ENCODE assay signal across 9 cellular contexts in genomic region chr14:101813833-101814232, GRCh38. TPM values are rescaled to one million over a fixed set of nuclear protein-coding genes. Genes with fewer than 3 reads are reported as not detected.
DNase-seq lines count a peak whose midpoint lies in the region; ATAC-seq and TF ChIP-seq lines count a peak whose summit lies in the region.
"Had no signal": no experiment of that assay in that cellular context is flagged by ENCODE, and none has a peak within 500 bp of the region (broad histone marks: within the 10 kb centered on the region; RNA-seq: fewer than 3 reads in every experiment).

No MANE protein-coding gene starts in this region.

- H3K36me3 ChIP-seq in left ventricle myocardium inferior (peaks cover 5% of the 10 kb centered on the region), uterus (no peaks in the 10 kb centered on the region)

- H3K27me3 ChIP-seq in left ventricle myocardium inferior (ENCODE audit: low read depth) (no peaks in the 10 kb centered on the region), right cardiac atrium (ENCODE audit: control insufficient read depth, insufficient read depth) (no peaks in the 10 kb centered on the region), uterus (no peaks in the 10 kb centered on the region)

- H3K4me3 ChIP-seq in left ventricle myocardium inferior (no peak overlapping the region), right cardiac atrium (ENCODE audit: low read length) (no peak overlapping the region), uterus (no peak overlapping the region)

- intact Hi-C loops in left ventricle myocardium inferior (cut with micrococcal nuclease), result no loop called here
- intact Hi-C loops in right cardiac atrium (cut with DNase I), result no loop called here
- intact Hi-C loops in activated T-helper 2 cell treated with anti-CD3 and anti-CD28 coated beads, Interferon-gamma antibody, Interleukin-2, Interleukin-4, amounts not matched to agents 10 μg/mL and 5 μg/mL and 100 μg/mL, durations not matched to agents 14 hours and 24 hours and 36 hours (cut with micrococcal nuclease), result no loop called here
- intact Hi-C loops in uterus (cut with DNase I; ENCODE audit: low total_unique reads), result no loop called here

- H3K9me3 ChIP-seq in left ventricle myocardium inferior (replicated peaks) (no peaks in the 10 kb centered on the region), right cardiac atrium (ENCODE audit: control insufficient read depth, low read length) (no peaks in the 10 kb centered on the region), uterus (no peaks in the 10 kb centered on the region)

- DNase-seq in left ventricle myocardium inferior (no peak), right cardiac atrium (no peak), naive B cell (no peak), uterus (no peak)
- no peak for DNase-seq in activated T-helper 2 cell treated with anti-CD3 and anti-CD28 coated beads, Interferon-gamma antibody, Interleukin-2, Interleukin-4, amounts not matched to agents 10 μg/mL and 5 μg/mL and 100 μg/mL, durations not matched to agents 14 hours and 24 hours and 36 hours (ENCODE audit: low spot score)
- DNase-seq: C1 segment of cervical spinal cord had no signal

- peak overlapping the region; percentile 93 for H3K27ac Mint-ChIP-seq in activated T-helper 2 cell treated with anti-CD3 and anti-CD28 coated beads, Interferon-gamma antibody, Interleukin-2, Interleukin-4, amounts not matched to agents 10 μg/mL and 5 μg/mL and 100 μg/mL, durations not matched to agents 14 hours and 24 hours and 36 hours
- H3K27ac Mint-ChIP-seq in naive B cell, result peak overlapping the region in 4 of 6 donors; percentile 34 to 85 (median 64)

- H3K4me1 ChIP-seq in left ventricle myocardium inferior, result peaks cover 81% of the 10 kb centered on the region
- peaks cover 14% of the 10 kb centered on the region for H3K4me1 ChIP-seq in right cardiac atrium (ENCODE audit: control insufficient read depth, insufficient read depth, low read length)
- H3K4me1 ChIP-seq in uterus, result peaks cover 0 to 13% of the 10 kb centered on the region in 2 donors

- ATAC-seq in right cardiac atrium (no peak), naive B cell (ENCODE audit: low read depth in 2 of 2) (no peak), HG02884 (IDR thresholded peaks at IDR 0.05; ENCODE audit: unreplicated experiment) (no peak), GM18502 (IDR thresholded peaks at IDR 0.05; ENCODE audit: poor library complexity, unreplicated experiment) (no peak), GM19463 (IDR thresholded peaks at IDR 0.05; ENCODE audit: unreplicated experiment) (no peak)

- peaks cover 71% of the 10 kb centered on the region for H3K4me1 Mint-ChIP-seq in activated T-helper 2 cell treated with anti-CD3 and anti-CD28 coated beads, Interferon-gamma antibody, Interleukin-2, Interleukin-4, amounts not matched to agents 10 μg/mL and 5 μg/mL and 100 μg/mL, durations not matched to agents 14 hours and 24 hours and 36 hours (ENCODE audit: low read depth)
- H3K4me1 Mint-ChIP-seq in naive B cell, result peaks cover 55 to 85% (median 57%) of the 10 kb centered on the region in 3 donors

- 81% methylated on average over 1 of the region's 1 CpG for whole genome bisulfite sequencing in right cardiac atrium

- peak overlapping the region; percentile 76 for H3K4me3 Mint-ChIP-seq in activated T-helper 2 cell treated with anti-CD3 and anti-CD28 coated beads, Interferon-gamma antibody, Interleukin-2, Interleukin-4, amounts not matched to agents 10 μg/mL and 5 μg/mL and 100 μg/mL, durations not matched to agents 14 hours and 24 hours and 36 hours (ENCODE audit: low read depth)
- H3K4me3 Mint-ChIP-seq in naive B cell, result peak overlapping the region in 3 of 8 donors; percentile 5 to 76 (median 70)

- H3K27ac ChIP-seq in left ventricle myocardium inferior (replicated peaks) (peak overlapping the region; percentile 97), right cardiac atrium (ENCODE audit: low read length) (no peak overlapping the region), uterus (peak overlapping the region; percentile 4 to 100)

- no peaks in the 10 kb centered on the region for H3K9me3 Mint-ChIP-seq in activated T-helper 2 cell treated with anti-CD3 and anti-CD28 coated beads, Interferon-gamma antibody, Interleukin-2, Interleukin-4, amounts not matched to agents 10 μg/mL and 5 μg/mL and 100 μg/mL, durations not matched to agents 14 hours and 24 hours and 36 hours
- no peaks in the 10 kb centered on the region for H3K9me3 Mint-ChIP-seq in naive B cell

- no peaks in the 10 kb centered on the region for H3K27me3 Mint-ChIP-seq in activated T-helper 2 cell treated with anti-CD3 and anti-CD28 coated beads, Interferon-gamma antibody, Interleukin-2, Interleukin-4, amounts not matched to agents 10 μg/mL and 5 μg/mL and 100 μg/mL, durations not matched to agents 14 hours and 24 hours and 36 hours (ENCODE audit: low read depth)
- no peaks in the 10 kb centered on the region for H3K27me3 Mint-ChIP-seq in naive B cell

- TF ChIP-seq CTCF in left ventricle myocardium inferior (IDR thresholded peaks at IDR 0.05; ENCODE audit: borderline replicate concordance) (no peak), uterus (IDR thresholded peaks at IDR 0.05) (no peak)

- H3K36me3 Mint-ChIP-seq in activated T-helper 2 cell treated with anti-CD3 and anti-CD28 coated beads, Interferon-gamma antibody, Interleukin-2, Interleukin-4, amounts not matched to agents 10 μg/mL and 5 μg/mL and 100 μg/mL, durations not matched to agents 14 hours and 24 hours and 36 hours (ENCODE audit: low read depth), result peaks cover 56% of the 10 kb centered on the region
- H3K36me3 Mint-ChIP-seq in naive B cell, result peaks cover 7 to 16% of the 10 kb centered on the region in 2 donors

- TF ChIP-seq POLR2A in uterus (IDR thresholded peaks at IDR 0.05), result no peak

RNA-seq across cellular contexts. Expression of gene PPP2R5C, which starts 52.3 kb away (rescaled TPM):
- 198 TPM for total RNA-seq in left ventricle myocardium inferior
- total RNA-seq in right cardiac atrium, result 100 to 1,000 TPM; 141 to 158 (median 146) TPM
- 100.0 TPM for polyA plus RNA-seq in right cardiac atrium
- total RNA-seq in activated T-helper 2 cell treated with anti-CD3 and anti-CD28 coated beads, Interferon-gamma antibody, Interleukin-2, Interleukin-4, amounts not matched to agents 10 μg/mL and 5 μg/mL and 100 μg/mL, durations not matched to agents 14 hours and 24 hours and 36 hours, result 170 and 174 TPM in 2 replicates
- 100 to 1,000 TPM in 1 of 6 donors, 10 to 100 TPM in 5; 64.5 to 117 (median 92.9) TPM for polyA plus RNA-seq in naive B cell (ENCODE audit: low read depth in 6 of 6)
- 100 to 1,000 TPM; 143 to 171 (median 169) TPM for total RNA-seq in uterus
